ENCODE assay signal across 1 cellular context in genomic region chr5:856531-857425, GRCh38.
TF ChIP-seq lines count a peak whose summit lies in the region.

No MANE protein-coding gene starts in this region.

TF ChIP-seq in K562, 482 proteins besides CTCF, POLR2A, EP300 and RAD21 (continued from another document and continues in another):
- TF ChIP-seq, protein P1, sequence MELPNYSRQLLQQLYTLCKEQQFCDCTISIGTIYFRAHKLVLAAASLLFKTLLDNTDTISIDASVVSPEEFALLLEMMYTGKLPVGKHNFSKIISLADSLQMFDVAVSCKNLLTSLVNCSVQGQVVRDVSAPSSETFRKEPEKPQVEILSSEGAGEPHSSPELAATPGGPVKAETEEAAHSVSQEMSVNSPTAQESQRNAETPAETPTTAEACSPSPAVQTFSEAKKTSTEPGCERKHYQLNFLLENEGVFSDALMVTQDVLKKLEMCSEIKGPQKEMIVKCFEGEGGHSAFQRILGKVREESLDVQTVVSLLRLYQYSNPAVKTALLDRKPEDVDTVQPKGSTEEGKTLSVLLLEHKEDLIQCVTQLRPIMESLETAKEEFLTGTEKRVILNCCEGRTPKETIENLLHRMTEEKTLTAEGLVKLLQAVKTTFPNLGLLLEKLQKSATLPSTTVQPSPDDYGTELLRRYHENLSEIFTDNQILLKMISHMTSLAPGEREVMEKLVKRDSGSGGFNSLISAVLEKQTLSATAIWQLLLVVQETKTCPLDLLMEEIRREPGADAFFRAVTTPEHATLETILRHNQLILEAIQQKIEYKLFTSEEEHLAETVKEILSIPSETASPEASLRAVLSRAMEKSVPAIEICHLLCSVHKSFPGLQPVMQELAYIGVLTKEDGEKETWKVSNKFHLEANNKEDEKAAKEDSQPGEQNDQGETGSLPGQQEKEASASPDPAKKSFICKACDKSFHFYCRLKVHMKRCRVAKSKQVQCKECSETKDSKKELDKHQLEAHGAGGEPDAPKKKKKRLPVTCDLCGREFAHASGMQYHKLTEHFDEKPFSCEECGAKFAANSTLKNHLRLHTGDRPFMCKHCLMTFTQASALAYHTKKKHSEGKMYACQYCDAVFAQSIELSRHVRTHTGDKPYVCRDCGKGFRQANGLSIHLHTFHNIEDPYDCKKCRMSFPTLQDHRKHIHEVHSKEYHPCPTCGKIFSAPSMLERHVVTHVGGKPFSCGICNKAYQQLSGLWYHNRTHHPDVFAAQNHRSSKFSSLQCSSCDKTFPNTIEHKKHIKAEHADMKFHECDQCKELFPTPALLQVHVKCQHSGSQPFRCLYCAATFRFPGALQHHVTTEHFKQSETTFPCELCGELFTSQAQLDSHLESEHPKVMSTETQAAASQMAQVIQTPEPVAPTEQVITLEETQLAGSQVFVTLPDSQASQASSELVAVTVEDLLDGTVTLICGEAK (IDR thresholded peaks at IDR 0.05) = no peak
- TF ChIP-seq, protein P1 (CRISPR knock-in tag; IDR thresholded peaks at IDR 0.05) = no peak
- no peak for TF ChIP-seq SRSF1 (IDR thresholded peaks at IDR 0.05; ENCODE audit: low read depth, low read length)
- TF ChIP-seq TSC22D4 (tag; IDR thresholded peaks at IDR 0.05) = no peak
- TF ChIP-seq SRSF9 (IDR thresholded peaks at IDR 0.05; ENCODE audit: borderline replicate concordance, low read depth, low read length) = no peak
- TF ChIP-seq JUND (IDR thresholded peaks at IDR 0.05; ENCODE audit: borderline replicate concordance, low read depth, low read length) = no peak
- no peak for TF ChIP-seq JUND (tag; IDR thresholded peaks at IDR 0.05; ENCODE audit: borderline replicate concordance, low read depth, low read length)
- peak; percentile 43 for TF ChIP-seq POLR2G (IDR thresholded peaks at IDR 0.05; ENCODE audit: low read depth, low read length)
- no peak; the same call in 1 of the 2 replicates for TF ChIP-seq CBFA2T2 (conservative IDR thresholded peaks at IDR 0.05)
- TF ChIP-seq ZNF212 (CRISPR knock-in tag; IDR thresholded peaks at IDR 0.05) = no peak
- peak; percentile 15; the same call in 1 of the 2 replicates for TF ChIP-seq NKRF (IDR thresholded peaks at IDR 0.05; ENCODE audit: borderline replicate concordance)
- no peak for TF ChIP-seq MYNN (IDR thresholded peaks at IDR 0.05)
- no peak for TF ChIP-seq MYNN (CRISPR knock-in tag; IDR thresholded peaks at IDR 0.05)
- TF ChIP-seq TCF3 (CRISPR knock-in tag; IDR thresholded peaks at IDR 0.05) = no peak
- TF ChIP-seq PHTF2 (CRISPR knock-in tag; IDR thresholded peaks at IDR 0.05) = no peak
- no peak for TF ChIP-seq FOXA1 (IDR thresholded peaks at IDR 0.05; ENCODE audit: borderline replicate concordance)
- TF ChIP-seq, protein P2, sequence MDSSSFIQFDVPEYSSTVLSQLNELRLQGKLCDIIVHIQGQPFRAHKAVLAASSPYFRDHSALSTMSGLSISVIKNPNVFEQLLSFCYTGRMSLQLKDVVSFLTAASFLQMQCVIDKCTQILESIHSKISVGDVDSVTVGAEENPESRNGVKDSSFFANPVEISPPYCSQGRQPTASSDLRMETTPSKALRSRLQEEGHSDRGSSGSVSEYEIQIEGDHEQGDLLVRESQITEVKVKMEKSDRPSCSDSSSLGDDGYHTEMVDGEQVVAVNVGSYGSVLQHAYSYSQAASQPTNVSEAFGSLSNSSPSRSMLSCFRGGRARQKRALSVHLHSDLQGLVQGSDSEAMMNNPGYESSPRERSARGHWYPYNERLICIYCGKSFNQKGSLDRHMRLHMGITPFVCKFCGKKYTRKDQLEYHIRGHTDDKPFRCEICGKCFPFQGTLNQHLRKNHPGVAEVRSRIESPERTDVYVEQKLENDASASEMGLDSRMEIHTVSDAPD (CRISPR knock-in tag; IDR thresholded peaks at IDR 0.05) = no peak
- TF ChIP-seq, protein P3, sequence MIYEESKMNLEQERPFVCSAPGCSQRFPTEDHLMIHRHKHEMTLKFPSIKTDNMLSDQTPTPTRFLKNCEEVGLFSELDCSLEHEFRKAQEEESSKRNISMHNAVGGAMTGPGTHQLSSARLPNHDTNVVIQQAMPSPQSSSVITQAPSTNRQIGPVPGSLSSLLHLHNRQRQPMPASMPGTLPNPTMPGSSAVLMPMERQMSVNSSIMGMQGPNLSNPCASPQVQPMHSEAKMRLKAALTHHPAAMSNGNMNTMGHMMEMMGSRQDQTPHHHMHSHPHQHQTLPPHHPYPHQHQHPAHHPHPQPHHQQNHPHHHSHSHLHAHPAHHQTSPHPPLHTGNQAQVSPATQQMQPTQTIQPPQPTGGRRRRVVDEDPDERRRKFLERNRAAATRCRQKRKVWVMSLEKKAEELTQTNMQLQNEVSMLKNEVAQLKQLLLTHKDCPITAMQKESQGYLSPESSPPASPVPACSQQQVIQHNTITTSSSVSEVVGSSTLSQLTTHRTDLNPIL (CRISPR knock-in tag; IDR thresholded peaks at IDR 0.05) = no peak
- TF ChIP-seq FOXK2 (conservative IDR thresholded peaks at IDR 0.05 in 1 of 2, IDR thresholded peaks at IDR 0.05 in 1 of 2; ENCODE audit: low read depth in 2 of 2) = no peak
- peak; percentile 20 for TF ChIP-seq HMGN3 (IDR thresholded peaks at IDR 0.05; ENCODE audit: borderline replicate concordance, extremely low read depth, insufficient read length, low read depth, low read length)
- TF ChIP-seq, protein P4, sequence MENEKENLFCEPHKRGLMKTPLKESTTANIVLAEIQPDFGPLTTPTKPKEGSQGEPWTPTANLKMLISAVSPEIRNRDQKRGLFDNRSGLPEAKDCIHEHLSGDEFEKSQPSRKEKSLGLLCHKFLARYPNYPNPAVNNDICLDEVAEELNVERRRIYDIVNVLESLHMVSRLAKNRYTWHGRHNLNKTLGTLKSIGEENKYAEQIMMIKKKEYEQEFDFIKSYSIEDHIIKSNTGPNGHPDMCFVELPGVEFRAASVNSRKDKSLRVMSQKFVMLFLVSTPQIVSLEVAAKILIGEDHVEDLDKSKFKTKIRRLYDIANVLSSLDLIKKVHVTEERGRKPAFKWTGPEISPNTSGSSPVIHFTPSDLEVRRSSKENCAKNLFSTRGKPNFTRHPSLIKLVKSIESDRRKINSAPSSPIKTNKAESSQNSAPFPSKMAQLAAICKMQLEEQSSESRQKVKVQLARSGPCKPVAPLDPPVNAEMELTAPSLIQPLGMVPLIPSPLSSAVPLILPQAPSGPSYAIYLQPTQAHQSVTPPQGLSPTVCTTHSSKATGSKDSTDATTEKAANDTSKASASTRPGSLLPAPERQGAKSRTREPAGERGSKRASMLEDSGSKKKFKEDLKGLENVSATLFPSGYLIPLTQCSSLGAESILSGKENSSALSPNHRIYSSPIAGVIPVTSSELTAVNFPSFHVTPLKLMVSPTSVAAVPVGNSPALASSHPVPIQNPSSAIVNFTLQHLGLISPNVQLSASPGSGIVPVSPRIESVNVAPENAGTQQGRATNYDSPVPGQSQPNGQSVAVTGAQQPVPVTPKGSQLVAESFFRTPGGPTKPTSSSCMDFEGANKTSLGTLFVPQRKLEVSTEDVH (IDR thresholded peaks at IDR 0.05; ENCODE audit: low read depth, partially characterized antibody) = no peak
- TF ChIP-seq ELF4 (CRISPR knock-in tag; IDR thresholded peaks at IDR 0.05) = peak; percentile 42; the same call in 1 of the 2 replicates
- TF ChIP-seq FOXM1 (IDR thresholded peaks at IDR 0.05; ENCODE audit: low read depth) = no peak
- no peak for TF ChIP-seq FOXM1 (CRISPR knock-in tag; IDR thresholded peaks at IDR 0.05; ENCODE audit: low read depth)
- peak; percentile 8 for TF ChIP-seq PHF20 (IDR thresholded peaks at IDR 0.05; ENCODE audit: partially characterized antibody)
- no peak for TF ChIP-seq ZNF696 (CRISPR knock-in tag; conservative IDR thresholded peaks at IDR 0.05)
- no peak for TF ChIP-seq NFIX (CRISPR knock-in tag; IDR thresholded peaks at IDR 0.05; ENCODE audit: low read depth)
- TF ChIP-seq, protein P5, sequence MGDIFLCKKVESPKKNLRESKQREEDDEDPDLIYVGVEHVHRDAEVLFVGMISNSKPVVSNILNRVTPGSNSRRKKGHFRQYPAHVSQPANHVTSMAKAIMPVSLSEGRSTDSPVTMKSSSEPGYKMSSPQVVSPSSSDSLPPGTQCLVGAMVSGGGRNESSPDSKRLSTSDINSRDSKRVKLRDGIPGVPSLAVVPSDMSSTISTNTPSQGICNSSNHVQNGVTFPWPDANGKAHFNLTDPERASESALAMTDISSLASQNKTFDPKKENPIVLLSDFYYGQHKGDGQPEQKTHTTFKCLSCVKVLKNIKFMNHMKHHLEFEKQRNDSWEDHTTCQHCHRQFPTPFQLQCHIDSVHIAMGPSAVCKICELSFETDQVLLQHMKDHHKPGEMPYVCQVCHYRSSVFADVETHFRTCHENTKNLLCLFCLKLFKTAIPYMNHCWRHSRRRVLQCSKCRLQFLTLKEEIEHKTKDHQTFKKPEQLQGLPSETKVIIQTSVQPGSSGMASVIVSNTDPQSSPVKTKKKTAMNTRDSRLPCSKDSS (IDR thresholded peaks at IDR 0.05; ENCODE audit: low read depth, partially characterized antibody) = peak; percentile 3
- TF ChIP-seq POU5F1 (IDR thresholded peaks at IDR 0.05; ENCODE audit: borderline replicate concordance, low read depth, low read length, partially characterized antibody) = no peak
- TF ChIP-seq, protein P6, sequence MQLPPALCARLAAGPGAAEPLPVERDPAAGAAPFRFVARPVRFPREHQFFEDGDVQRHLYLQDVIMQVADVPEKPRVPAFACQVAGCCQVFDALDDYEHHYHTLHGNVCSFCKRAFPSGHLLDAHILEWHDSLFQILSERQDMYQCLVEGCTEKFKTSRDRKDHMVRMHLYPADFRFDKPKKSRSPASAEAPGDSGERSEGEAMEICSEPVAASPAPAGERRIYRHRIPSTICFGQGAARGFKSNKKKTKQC (CRISPR knock-in tag; IDR thresholded peaks at IDR 0.05) = no peak
- peak; percentile 63 for TF ChIP-seq SUPT5H (IDR thresholded peaks at IDR 0.05)
- TF ChIP-seq NFIC (IDR thresholded peaks at IDR 0.05) = no peak
- no peak for TF ChIP-seq LEF1 (IDR thresholded peaks at IDR 0.05)
- no peak for TF ChIP-seq PPARD (CRISPR knock-in tag; IDR thresholded peaks at IDR 0.05)
- TF ChIP-seq CHCHD3 (CRISPR knock-in tag; IDR thresholded peaks at IDR 0.05) = no peak
- no peak for TF ChIP-seq RB1 (IDR thresholded peaks at IDR 0.05; ENCODE audit: low read depth)
- no peak for TF ChIP-seq CGGBP1 (CRISPR knock-in tag; IDR thresholded peaks at IDR 0.05)
- no peak for TF ChIP-seq TAF7 (tag; IDR thresholded peaks at IDR 0.05)
- no peak for TF ChIP-seq RFX7 (CRISPR knock-in tag; IDR thresholded peaks at IDR 0.05)
- no peak for TF ChIP-seq YY1 (IDR thresholded peaks at IDR 0.05; ENCODE audit: borderline replicate concordance in 1 of 3, control insufficient read depth in 1 of 3, extremely low read depth in 1 of 3, insufficient read depth in 3 of 3, insufficient read length in 1 of 3, insufficient replicate concordance in 2 of 3, low read depth in 1 of 3, low read length in 2 of 3)
- TF ChIP-seq, protein P7, sequence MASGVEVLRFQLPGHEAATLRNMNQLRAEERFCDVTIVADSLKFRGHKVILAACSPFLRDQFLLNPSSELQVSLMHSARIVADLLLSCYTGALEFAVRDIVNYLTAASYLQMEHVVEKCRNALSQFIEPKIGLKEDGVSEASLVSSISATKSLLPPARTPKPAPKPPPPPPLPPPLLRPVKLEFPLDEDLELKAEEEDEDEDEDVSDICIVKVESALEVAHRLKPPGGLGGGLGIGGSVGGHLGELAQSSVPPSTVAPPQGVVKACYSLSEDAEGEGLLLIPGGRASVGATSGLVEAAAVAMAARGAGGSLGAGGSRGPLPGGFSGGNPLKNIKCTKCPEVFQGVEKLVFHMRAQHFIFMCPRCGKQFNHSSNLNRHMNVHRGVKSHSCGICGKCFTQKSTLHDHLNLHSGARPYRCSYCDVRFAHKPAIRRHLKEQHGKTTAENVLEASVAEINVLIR (CRISPR knock-in tag; IDR thresholded peaks at IDR 0.05) = no peak
- TF ChIP-seq RBM39 (optimal IDR thresholded peaks at IDR 0.05; ENCODE audit: low read depth, low read length) = no peak
- no peak for TF ChIP-seq ZNF232 (CRISPR knock-in tag; IDR thresholded peaks at IDR 0.05)
- no peak for TF ChIP-seq ZNF175 (CRISPR knock-in tag; IDR thresholded peaks at IDR 0.05; ENCODE audit: low read depth)
- no peak for TF ChIP-seq RBM14 (IDR thresholded peaks at IDR 0.05; ENCODE audit: borderline replicate concordance, insufficient read depth, low read depth, low read length)
